10 cellular contexts compared by ENCODE assay signal in the genomic region with DNA sequence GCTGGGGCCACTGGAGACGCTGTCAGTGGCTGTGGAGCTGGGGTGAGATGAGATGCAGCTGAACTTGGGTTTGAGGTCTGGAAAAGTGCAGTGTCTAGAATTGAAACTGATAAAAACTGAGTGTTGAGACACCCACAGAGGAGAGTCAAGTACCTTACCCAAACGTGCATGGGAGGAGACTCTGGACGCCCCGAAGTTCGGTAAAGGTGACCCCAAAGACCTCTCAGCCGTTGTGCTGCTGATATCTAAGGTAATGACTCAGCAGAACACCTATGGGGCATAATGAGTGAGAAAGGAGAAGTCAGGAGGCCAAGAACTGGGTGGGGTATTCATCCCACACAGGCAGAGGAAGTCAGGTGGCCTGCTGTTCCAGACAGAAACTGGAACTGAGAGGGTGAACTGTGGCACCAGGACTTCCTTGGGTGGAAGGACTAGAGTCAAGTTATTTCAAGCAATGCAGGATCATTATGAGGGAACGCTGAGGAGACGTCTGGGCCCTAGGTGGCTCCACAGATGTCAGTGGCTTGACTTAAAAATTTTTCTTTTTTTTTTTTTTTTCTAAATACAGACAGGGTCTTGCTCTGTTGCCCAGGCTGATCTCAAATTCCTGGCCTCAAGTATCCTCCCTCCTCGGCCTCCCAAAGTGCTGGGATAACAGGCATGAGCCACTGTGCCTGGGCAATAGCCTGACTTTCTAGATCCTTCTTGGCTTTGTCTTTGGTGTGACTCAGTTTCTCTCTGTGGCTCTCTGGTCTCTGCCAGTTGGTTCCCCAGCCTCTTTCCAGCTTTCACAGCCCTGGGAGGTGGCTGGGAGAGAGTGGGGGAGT.
A peak's percentile ranks its signal among the peaks of the same experiment; 100 is the strongest.
DNase-seq lines count a peak whose midpoint lies in the region; ATAC-seq and TF ChIP-seq lines count a peak whose summit lies in the region.
"Had no signal": no experiment of that assay in that cellular context is flagged by ENCODE, and none has a peak within 500 bp of the region (broad histone marks: within the 10 kb centered on the region; RNA-seq: fewer than 3 reads in every experiment).

No MANE protein-coding gene starts in this region.

- H3K27me3 ChIP-seq in foreskin keratinocyte, result peaks cover 3% of the 10 kb centered on the region

- peaks cover 11% of the 10 kb centered on the region for H3K4me1 Mint-ChIP-seq in activated T-helper 17 cell treated with anti-CD3 and anti-CD28 coated beads, Interleukin-2, amount 50 U/mL, for 72 hours

- DNase-seq in GDM1 (lab: John Stamatoyannopoulos, UW) (peak; percentile 22), cardiac septum (ENCODE audit: low spot score) (no peak), caudate nucleus (lab: John Stamatoyannopoulos, UW) (no peak), AML-193 (lab: John Stamatoyannopoulos, UW) (no peak), foreskin keratinocyte (no peak)

- H3K4me3 Mint-ChIP-seq in activated T-helper 17 cell treated with anti-CD3 and anti-CD28 coated beads, Interleukin-2, amount 50 U/mL, for 72 hours, result peak overlapping the region; percentile 29

- no peak for TF ChIP-seq CTCF in foreskin keratinocyte (conservative IDR thresholded peaks at IDR 0.05)

- no peaks in the 10 kb centered on the region for H3K9me3 Mint-ChIP-seq in activated T-helper 17 cell treated with anti-CD3 and anti-CD28 coated beads, Interleukin-2, amount 50 U/mL, for 72 hours
- H3K9me3 Mint-ChIP-seq: naive thymus-derived CD4-positive, alpha-beta T cell had no signal

- H3K27ac Mint-ChIP-seq in activated T-helper 17 cell treated with anti-CD3 and anti-CD28 coated beads, Interleukin-2, amount 50 U/mL, for 72 hours, result peak overlapping the region; percentile 11

- ATAC-seq in GM19438 (IDR thresholded peaks at IDR 0.05; ENCODE audit: low read depth, unreplicated experiment) (peak; percentile 56), HG03354 (IDR thresholded peaks at IDR 0.05; ENCODE audit: poor library complexity, severe bottlenecking, unreplicated experiment) (peak; percentile 75), foreskin keratinocyte (no peak)
- peak; percentile 45 for ATAC-seq in activated T-helper 17 cell treated with anti-CD3 and anti-CD28 coated beads, Interleukin-2, amount 50 U/mL, for 72 hours (replicated peaks)
- ATAC-seq: naive thymus-derived CD4-positive, alpha-beta T cell had no signal

- peaks cover 14% of the 10 kb centered on the region for H3K27me3 Mint-ChIP-seq in activated T-helper 17 cell treated with anti-CD3 and anti-CD28 coated beads, Interleukin-2, amount 50 U/mL, for 72 hours

- H3K27ac ChIP-seq in caudate nucleus (ENCODE audit: low read depth, low read length), result no peak overlapping the region
- no peak overlapping the region for H3K27ac ChIP-seq in foreskin keratinocyte
- H3K27ac ChIP-seq: epithelial cell of prostate had no signal

- H3K4me1 ChIP-seq in foreskin keratinocyte, result no peaks in the 10 kb centered on the region

- no peaks in the 10 kb centered on the region for H3K36me3 Mint-ChIP-seq in activated T-helper 17 cell treated with anti-CD3 and anti-CD28 coated beads, Interleukin-2, amount 50 U/mL, for 72 hours (ENCODE audit: low read depth)
- H3K36me3 Mint-ChIP-seq: naive thymus-derived CD4-positive, alpha-beta T cell had no signal

- intact Hi-C loops in cardiac septum (cut with DNase I), result no loop called here
